Comparison of ENCODE assay signal across 1 cellular context in genomic region chr10:78450807-78451485, GRCh38.
TF ChIP-seq lines count a peak whose summit lies in the region.

No MANE protein-coding gene starts in this region.

TF ChIP-seq in WTC11, 78 proteins besides CTCF, POLR2A, EP300 and RAD21 (continued from another document):
- TF ChIP-seq ZNF281 (CRISPR knock-in tag; IDR thresholded peaks at IDR 0.05): no peak
- TF ChIP-seq ZNF232 (CRISPR knock-in tag; IDR thresholded peaks at IDR 0.05): no peak
- no peak for TF ChIP-seq ZNF396 (CRISPR knock-in tag; IDR thresholded peaks at IDR 0.05; ENCODE audit: borderline replicate concordance)
- TF ChIP-seq ZNF671 (CRISPR knock-in tag; IDR thresholded peaks at IDR 0.05): no peak
- no peak for TF ChIP-seq FOXP4 (CRISPR knock-in tag; IDR thresholded peaks at IDR 0.05)
- TF ChIP-seq TCF7 (CRISPR knock-in tag; IDR thresholded peaks at IDR 0.05; ENCODE audit: low read depth): no peak
- TF ChIP-seq PREB (CRISPR knock-in tag; IDR thresholded peaks at IDR 0.05; ENCODE audit: borderline replicate concordance): no peak
- no peak for TF ChIP-seq IRF1 (CRISPR knock-in tag; IDR thresholded peaks at IDR 0.05)
- TF ChIP-seq ZNF138 (CRISPR knock-in tag; conservative IDR thresholded peaks at IDR 0.05): no peak
- no peak for TF ChIP-seq STAT6 (CRISPR knock-in tag; conservative IDR thresholded peaks at IDR 0.05; ENCODE audit: low read depth)
- no peak for TF ChIP-seq PRDM15 (CRISPR knock-in tag; IDR thresholded peaks at IDR 0.05)
- TF ChIP-seq USF2 (CRISPR knock-in tag; IDR thresholded peaks at IDR 0.05): no peak
- no peak for TF ChIP-seq SP1 (CRISPR knock-in tag; conservative IDR thresholded peaks at IDR 0.05)
